11 cellular contexts compared by ENCODE assay signal in genomic region chr1:64882574-64883255, GRCh38.
A peak's percentile ranks its signal among the peaks of the same experiment; 100 is the strongest.
DNase-seq lines count a peak whose midpoint lies in the region; ATAC-seq, FAIRE-seq and TF ChIP-seq lines count a peak whose summit lies in the region.
"Had no signal": no experiment of that assay in that cellular context is flagged by ENCODE, and none has a peak within 500 bp of the region (broad histone marks: within the 10 kb centered on the region; RNA-seq: fewer than 3 reads in every experiment).

No MANE protein-coding gene starts in this region.

- H3K4me1 Mint-ChIP-seq in nephron progenitor cell = peaks cover 15% of the 10 kb centered on the region

- no peak overlapping the region for H3K4me3 Mint-ChIP-seq in nephron progenitor cell

- peak; percentile 84 for ATAC-seq in GM18909 (IDR thresholded peaks at IDR 0.05; ENCODE audit: poor library complexity, unreplicated experiment)
- ATAC-seq in GM21717 (IDR thresholded peaks at IDR 0.05; ENCODE audit: unreplicated experiment) = peak; percentile 79
- peak; percentile 91 for ATAC-seq in HG03280 (IDR thresholded peaks at IDR 0.05; ENCODE audit: unreplicated experiment)

- no peaks in the 10 kb centered on the region for H3K36me3 Mint-ChIP-seq in nephron progenitor cell (ENCODE audit: low read depth)

- H3K9me3 Mint-ChIP-seq in nephron progenitor cell = no peaks in the 10 kb centered on the region

- H3K27ac Mint-ChIP-seq in nephron progenitor cell = peak overlapping the region; percentile 9

- FAIRE-seq in D721Med (lab: Jason Lieb, UNC) = no peak
- FAIRE-seq in frontal cortex (lab: Jason Lieb, UNC) = no peak

- no peaks in the 10 kb centered on the region for H3K27me3 Mint-ChIP-seq in nephron progenitor cell (ENCODE audit: low read depth, poor library complexity)

- DNase-seq in nephron progenitor cell = no peak
- DNase-seq in D721Med (ENCODE audit: insufficient read length, low spot score) = no peak
- DNase-seq in Kasumi-1 (lab: John Stamatoyannopoulos, UW) = no peak
- DNase-seq in frontal cortex (ENCODE audit: low spot score in 2 of 2) = no peak
- DNase-seq: activated CD8-positive, alpha-beta memory T cell treated with anti-CD3 and anti-CD28 coated beads for 24 hours; hypothalamus; NCI-H1048; stimulated activated CD4-positive, alpha-beta T cell treated with anti-CD3 and anti-CD28 coated beads, Interleukin-4, amount 100 ng/mL, for 24 hours had no signal

- TF ChIP-seq CTCF in nephron progenitor cell (IDR thresholded peaks at IDR 0.05) = no peak
- no peak for TF ChIP-seq CTCF in D721Med (IDR thresholded peaks at IDR 0.05; ENCODE audit: insufficient read depth, missing control alignments)
